ENCODE assay signal across 12 cellular contexts in genomic region chr5:108560581-108560980, GRCh38.
DNase-seq lines count a peak whose midpoint lies in the region; ATAC-seq and TF ChIP-seq lines count a peak whose summit lies in the region.
"Had no signal": no experiment of that assay in that cellular context is flagged by ENCODE, and none has a peak within 500 bp of the region (broad histone marks: within the 10 kb centered on the region; RNA-seq: fewer than 3 reads in every experiment).

No MANE protein-coding gene starts in this region.

- no peak for TF ChIP-seq POLR2A in vagina (IDR thresholded peaks at IDR 0.05)

- no peak overlapping the region for H4K91ac ChIP-seq in mesenchymal stem cell (ENCODE audit: low read length)

- H3K79me1 ChIP-seq in mesenchymal stem cell (replicated peaks; ENCODE audit: low read length, poor library complexity, severe bottlenecking) = no peaks in the 10 kb centered on the region

- no peak overlapping the region for H3K14ac ChIP-seq in mesenchymal stem cell (ENCODE audit: low read length in 2 of 2)

- H3K9ac ChIP-seq in mesenchymal stem cell (ENCODE audit: low read length) = peak overlapping the region; percentile 87

- H3K4ac ChIP-seq in mesenchymal stem cell (ENCODE audit: low read depth in 1 of 2, low read length in 2 of 2) = no peak overlapping the region

- H3K36me3 ChIP-seq in mesenchymal stem cell (ENCODE audit: control insufficient read depth in 1 of 2, insufficient read depth in 2 of 2, low read depth in 1 of 2, low read length in 2 of 2) (no peaks in the 10 kb centered on the region), vagina (no peaks in the 10 kb centered on the region)

- H3K4me2 ChIP-seq in mesenchymal stem cell (ENCODE audit: low read length, poor library complexity, severe bottlenecking) = no peak overlapping the region

- peak overlapping the region; percentile 2 for H2BK120ac ChIP-seq in mesenchymal stem cell (ENCODE audit: low read depth, low read length)

- H2AK5ac ChIP-seq in mesenchymal stem cell (ENCODE audit: low read length, severe bottlenecking) = no peak overlapping the region

- no peak overlapping the region for H2BK12ac ChIP-seq in mesenchymal stem cell (ENCODE audit: low read length in 2 of 2)

- H3K4me1 ChIP-seq in mesenchymal stem cell (ENCODE audit: control insufficient read depth, insufficient read depth, low read depth, low read length) (no peaks in the 10 kb centered on the region), vagina (no peaks in the 10 kb centered on the region)

- TF ChIP-seq CTCF in vagina (IDR thresholded peaks at IDR 0.05) = no peak

- 25% methylated on average over 1 of the region's 1 CpG for WGBS in mesenchymal stem cell

- H4K8ac ChIP-seq in mesenchymal stem cell (ENCODE audit: low read length) = peak overlapping the region; percentile 32

- no peak for ATAC-seq in stimulated activated naive CD8-positive, alpha-beta T cell treated with anti-CD3 and anti-CD28 coated beads, Interleukin-15, Interleukin-2, amounts not matched to agents 100 U/mL and 50 U/mL, for 24 hours
- ATAC-seq in GM18511 (IDR thresholded peaks at IDR 0.05; ENCODE audit: unreplicated experiment) = no peak
- ATAC-seq: activated CD4-positive, CD25-positive, alpha-beta regulatory T cell treated with anti-CD3 and anti-CD28 coated beads, Interleukin-2, amount 50 U/mL, for 24 hours; activated T-cell treated with anti-CD3 and anti-CD28 coated beads, Interleukin-2, amount 50 U/mL, for 4 hours; stimulated activated effector memory CD8-positive, alpha-beta T cell treated with anti-CD3 and anti-CD28 coated beads, Interleukin-12 subunit alpha, Interleukin-12 subunit beta, amount 100 ng/mL, for 72 hours had no signal

- H3K18ac ChIP-seq in mesenchymal stem cell (ENCODE audit: low read depth in 1 of 2, low read length in 2 of 2) = peak overlapping the region in 1 of 2 experiments; percentile 89

- H3K4me3 ChIP-seq in mesenchymal stem cell (ENCODE audit: insufficient read depth in 1 of 2, low read depth in 1 of 2, low read length in 2 of 2) (no peak overlapping the region), vagina (no peak overlapping the region)

- no peak overlapping the region for H2AFZ ChIP-seq in mesenchymal stem cell (ENCODE audit: low read depth, low read length)

- H3K27me3 ChIP-seq in mesenchymal stem cell (ENCODE audit: control insufficient read depth in 1 of 2, insufficient read depth in 1 of 2, low read length in 2 of 2) = no peaks in the 10 kb centered on the region
- H3K27me3 ChIP-seq in vagina = no peaks in the 10 kb centered on the region

- intact Hi-C loops in vagina (cut with DNase I) = no loop called here

- no peak overlapping the region for H2BK15ac ChIP-seq in mesenchymal stem cell (ENCODE audit: low read depth, poor library complexity, severe bottlenecking)

- H3K27ac ChIP-seq in mesenchymal stem cell (ENCODE audit: low read length, poor library complexity, severe bottlenecking) (peak overlapping the region; percentile 23), vagina (peak overlapping the region; percentile 58)

- DNase-seq in HS-5 (ENCODE audit: low read depth) (peak; percentile 75), dedifferentiated amniotic fluid mesenchymal stem cell (ENCODE audit: extremely low spot score) (peak; percentile 92), mesenchymal stem cell (peak; percentile 95), vagina (ENCODE audit: extremely low spot score in 2 of 2) (no peak), UCSD-AML1 (lab: John Stamatoyannopoulos, UW; ENCODE audit: unreplicated experiment) (no peak)
- DNase-seq in stimulated activated naive CD8-positive, alpha-beta T cell treated with anti-CD3 and anti-CD28 coated beads, Interleukin-15, Interleukin-2, amounts not matched to agents 100 U/mL and 50 U/mL, for 24 hours = no peak
- DNase-seq: activated T-cell treated with anti-CD3 and anti-CD28 coated beads, Interleukin-2, amount 50 U/mL, for 4 hours; immature natural killer cell; NCI-H1092 treated with DMSO at 0.1 percent for 48 hours had no signal

- no peak overlapping the region for H3K23ac ChIP-seq in mesenchymal stem cell (ENCODE audit: low read length in 2 of 2)

- H3K9me3 ChIP-seq in mesenchymal stem cell (ENCODE audit: control insufficient read depth, low read length) (peaks cover 4% of the 10 kb centered on the region), vagina (no peaks in the 10 kb centered on the region)

- H2BK5ac ChIP-seq in mesenchymal stem cell (ENCODE audit: low read depth, low read length, poor library complexity, severe bottlenecking) = no peak overlapping the region

Comparison
In these comparisons a context has a peak if more than half of its experiments do, and no peak if none do; other contexts are left out.
1. DNase-seq: peak in HS-5 (single experiment), dedifferentiated amniotic fluid mesenchymal stem cell (single experiment) and mesenchymal stem cell (single experiment); none in vagina (0 of 2), stimulated activated naive CD8-positive, alpha-beta T cell treated with anti-CD3 and anti-CD28 coated beads, Interleukin-15, Interleukin-2, amounts not matched to agents 100 U/mL and 50 U/mL, for 24 hours (single experiment) and UCSD-AML1 (single experiment).